22 cellular contexts compared by ENCODE assay signal in the genomic region with DNA sequence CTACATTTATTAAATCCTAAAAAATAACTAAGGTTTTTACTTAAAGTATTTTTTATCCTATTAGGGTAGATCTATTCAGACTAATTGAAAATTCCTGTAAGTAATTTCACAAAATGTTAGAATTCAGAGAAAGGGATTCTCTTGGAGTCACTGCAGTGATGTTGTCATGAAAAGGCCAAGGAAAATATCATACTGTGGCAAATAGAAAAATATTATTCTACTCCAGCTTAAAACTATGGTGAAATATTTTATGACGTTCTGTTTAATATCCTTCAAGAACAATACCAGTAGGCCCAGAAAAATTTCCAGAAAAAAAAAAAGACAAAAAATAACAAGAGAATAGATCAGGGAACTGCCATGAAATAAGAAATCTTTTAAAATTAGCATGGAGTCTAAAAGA.
A peak's percentile ranks its signal among the peaks of the same experiment; 100 is the strongest.
DNase-seq lines count a peak whose midpoint lies in the region; ATAC-seq, FAIRE-seq and TF ChIP-seq lines count a peak whose summit lies in the region.
"Had no signal": no experiment of that assay in that cellular context is flagged by ENCODE, and none has a peak within 500 bp of the region (broad histone marks: within the 10 kb centered on the region; RNA-seq: fewer than 3 reads in every experiment).

No MANE protein-coding gene starts in this region.

- 74 to 90% (median 78%) methylated on average over 1 of the region's 1 CpG for WGBS in small intestine, 3 donors
- 36 to 38% methylated on average over 1 of the region's 1 CpG for WGBS in tibial nerve, 2 donors

- H3K27ac Mint-ChIP-seq in mesothelial cell of epicardium = peak overlapping the region; percentile 79
- H3K27ac Mint-ChIP-seq: CD4-positive, alpha-beta T cell; HFFc6 had no signal

- DNase-seq in GM19239 (ENCODE audit: insufficient read length, low spot score) = no peak
- no peak for DNase-seq in SK-N-MC (ENCODE audit: low read depth, low spot score)
- DNase-seq in mesothelial cell of epicardium (ENCODE audit: low spot score in 2 of 2, unreplicated experiment in 2 of 2) = no peak
- no peak for DNase-seq in small intestine
- no peak for DNase-seq in tibial nerve (ENCODE audit: low spot score in 2 of 2)
- DNase-seq in brain microvascular endothelial cell = no peak
- DNase-seq in stimulated activated CD4-positive, alpha-beta T cell treated with anti-CD3 and anti-CD28 coated beads, Interleukin-1b, Interleukin-23, amount 100 ng/mL, for 48 hours = no peak
- DNase-seq: ACHN; Caco-2; CD4-positive, alpha-beta T cell; GOT3; H7; HFFc6; IMR-90 had no signal

- TF ChIP-seq POLR2A in tibial nerve (IDR thresholded peaks at IDR 0.05) = no peak

- H3K4me3 ChIP-seq in SK-N-MC (no peak overlapping the region), small intestine (ENCODE audit: low read depth in 1 of 2, low read length in 2 of 2) (no peak overlapping the region), tibial nerve (no peak overlapping the region), brain microvascular endothelial cell (ENCODE audit: low read depth, low read length) (no peak overlapping the region)

- ATAC-seq in GM19351 (IDR thresholded peaks at IDR 0.05; ENCODE audit: unreplicated experiment) = no peak
- ATAC-seq: HCT116 had no signal

- H3K27me3 Mint-ChIP-seq in mesothelial cell of epicardium (ENCODE audit: low read depth) = no peaks in the 10 kb centered on the region

- H3K4me1 Mint-ChIP-seq in mesothelial cell of epicardium = peaks cover 32% of the 10 kb centered on the region

- H3K4me3 Mint-ChIP-seq in mesothelial cell of epicardium = no peak overlapping the region
- H3K4me3 Mint-ChIP-seq: CD4-positive, alpha-beta T cell; HFFc6 had no signal

- no peak overlapping the region for H3K9ac ChIP-seq in SK-N-MC (ENCODE audit: insufficient read length)

- FAIRE-seq in GM19239 (lab: Jason Lieb, UNC) (peak; percentile 65), small intestine (lab: Jason Lieb, UNC) (peak; percentile 41)
- FAIRE-seq: A204.1, D721Med, G401.6, GM12891, HTR-8/SVneo had no signal

- TF ChIP-seq CTCF in mesothelial cell of epicardium (IDR thresholded peaks at IDR 0.05; ENCODE audit: unreplicated experiment) (no peak), tibial nerve (IDR thresholded peaks at IDR 0.05) (no peak), brain microvascular endothelial cell (IDR thresholded peaks at IDR 0.05; ENCODE audit: low read depth, low read length, missing control alignments) (no peak)

- H3K9me3 ChIP-seq in SK-N-MC (ENCODE audit: low read depth, low read length) (no peaks in the 10 kb centered on the region), small intestine (ENCODE audit: control insufficient read depth, low read depth) (no peaks in the 10 kb centered on the region), tibial nerve (no peaks in the 10 kb centered on the region)

- H3K4me1 ChIP-seq in small intestine (ENCODE audit: control insufficient read depth in 2 of 2, insufficient read depth in 1 of 2, low read depth in 1 of 2, low read length in 1 of 2) (no peaks in the 10 kb centered on the region), tibial nerve (no peaks in the 10 kb centered on the region)
- H3K4me1 ChIP-seq: Caco-2 had no signal

- no peaks in the 10 kb centered on the region for H3K9me3 Mint-ChIP-seq in mesothelial cell of epicardium
- H3K9me3 Mint-ChIP-seq: CD4-positive, alpha-beta T cell; HFFc6 had no signal

- H3K27me3 ChIP-seq in small intestine (ENCODE audit: control insufficient read depth in 2 of 2, insufficient read depth in 2 of 2, low read length in 2 of 2) (no peaks in the 10 kb centered on the region), tibial nerve (no peaks in the 10 kb centered on the region), brain microvascular endothelial cell (replicated peaks) (no peaks in the 10 kb centered on the region)

- H3K27ac ChIP-seq in SK-N-MC (peak overlapping the region; percentile 61; the same call in 1 of the 2 replicates), small intestine (ENCODE audit: low read depth in 1 of 2, low read length in 1 of 2) (no peak overlapping the region), tibial nerve (no peak overlapping the region), brain microvascular endothelial cell (no peak overlapping the region)
- H3K27ac ChIP-seq: C4-2B had no signal

- H3K36me3 ChIP-seq in SK-N-MC (ENCODE audit: insufficient read depth, low read length) = no peaks in the 10 kb centered on the region
- H3K36me3 ChIP-seq in small intestine (ENCODE audit: control insufficient read depth in 2 of 2, insufficient read depth in 2 of 2, low read length in 2 of 2) = no peaks in the 10 kb centered on the region
- no peaks in the 10 kb centered on the region for H3K36me3 ChIP-seq in tibial nerve
- H3K36me3 ChIP-seq in brain microvascular endothelial cell (replicated peaks) = no peaks in the 10 kb centered on the region

- H3K36me3 Mint-ChIP-seq in mesothelial cell of epicardium = no peaks in the 10 kb centered on the region

- in situ Hi-C loops in brain microvascular endothelial cell (cut with HindIII; ENCODE audit: low pct_ligation_motif_present, low sequenced_read_pairs) = no loop called here

- TF ChIP-seq EP300 in tibial nerve (IDR thresholded peaks at IDR 0.05) = no peak
